1 cellular context compared by ENCODE assay signal in genomic region chr2:161414385-161415040, GRCh38.
TF ChIP-seq lines count a peak whose summit lies in the region.

No MANE protein-coding gene starts in this region.

TF ChIP-seq in H1, 55 proteins besides CTCF, POLR2A, EP300 and RAD21 (continued from another document):
- TF ChIP-seq CHD7 (IDR thresholded peaks at IDR 0.05; ENCODE audit: insufficient replicate concordance, low read length) = no peak
- TF ChIP-seq ZNF274 (IDR thresholded peaks at IDR 0.05; ENCODE audit: borderline replicate concordance, extremely low read depth, low read length) = no peak
- no peak for TF ChIP-seq TEAD4 (IDR thresholded peaks at IDR 0.05; ENCODE audit: low read depth, low read length)
- no peak for TF ChIP-seq ATF3 (IDR thresholded peaks at IDR 0.05; ENCODE audit: insufficient read depth, low read depth, low read length)
- no peak; the same call in 1 of the 2 replicates for TF ChIP-seq GABPA (IDR thresholded peaks at IDR 0.05; ENCODE audit: borderline replicate concordance, insufficient read depth, low read length)
- no peak for TF ChIP-seq MAFK (IDR thresholded peaks at IDR 0.05; ENCODE audit: low read depth, low read length)
- TF ChIP-seq RBBP5 (IDR thresholded peaks at IDR 0.05; ENCODE audit: borderline replicate concordance, low read depth, low read length) = peak; percentile 77; the same call in 1 of the 2 replicates
- no peak for TF ChIP-seq CEBPB (IDR thresholded peaks at IDR 0.05; ENCODE audit: low read depth, low read length)
- TF ChIP-seq TCF12 (IDR thresholded peaks at IDR 0.05; ENCODE audit: low read depth, low read length) = no peak
- TF ChIP-seq GTF2F1 (IDR thresholded peaks at IDR 0.05; ENCODE audit: borderline replicate concordance, low read depth, low read length) = no peak
- TF ChIP-seq POU5F1 (IDR thresholded peaks at IDR 0.05; ENCODE audit: low read depth, low read length) = no peak
- no peak for TF ChIP-seq BACH1 (IDR thresholded peaks at IDR 0.05; ENCODE audit: low read length)
- no peak for TF ChIP-seq ATF2 (IDR thresholded peaks at IDR 0.05; ENCODE audit: low read length)
- TF ChIP-seq SIX5 (IDR thresholded peaks at IDR 0.05; ENCODE audit: low read depth, low read length) = no peak
- TF ChIP-seq JUN (IDR thresholded peaks at IDR 0.05; ENCODE audit: low read depth, low read length) = no peak
- TF ChIP-seq SRF (IDR thresholded peaks at IDR 0.05; ENCODE audit: low read depth, low read length) = no peak
- TF ChIP-seq KDM4A (IDR thresholded peaks at IDR 0.05; ENCODE audit: low read depth, low read length, severe bottlenecking) = peak; percentile 75
- TF ChIP-seq KDM1A (IDR thresholded peaks at IDR 0.05; ENCODE audit: borderline replicate concordance, low read length) = no peak
- TF ChIP-seq JUND (IDR thresholded peaks at IDR 0.05; ENCODE audit: low read length) = no peak
- TF ChIP-seq BRCA1 (IDR thresholded peaks at IDR 0.05; ENCODE audit: low read depth, low read length) = no peak
- TF ChIP-seq CHD1 (IDR thresholded peaks at IDR 0.05; ENCODE audit: low read depth, low read length) = no peak
- TF ChIP-seq PHF8 (conservative IDR thresholded peaks at IDR 0.05; ENCODE audit: low read depth, low read length) = no peak; the same call in 1 of the 2 replicates
- TF ChIP-seq HDAC2 (IDR thresholded peaks at IDR 0.05; ENCODE audit: borderline replicate concordance in 1 of 2, low read depth in 2 of 2, low read length in 2 of 2) = 0 out of 4 replicates have a peak, but pooled peaks of 1 of the 2 experiments have one; percentile 62
- TF ChIP-seq CBX5 (IDR thresholded peaks at IDR 0.05; ENCODE audit: low read depth, low read length) = no peak
- no peak for TF ChIP-seq YY1 (IDR thresholded peaks at IDR 0.05; ENCODE audit: low read depth, low read length)
- no peak for TF ChIP-seq SAP30 (IDR thresholded peaks at IDR 0.05; ENCODE audit: insufficient read depth, insufficient replicate concordance, low read length)
- no peak for TF ChIP-seq KDM5A (IDR thresholded peaks at IDR 0.05; ENCODE audit: low read length)
- TF ChIP-seq RXRA (IDR thresholded peaks at IDR 0.05; ENCODE audit: insufficient read depth, low read depth, low read length) = no peak
- peak; percentile 39; the same call in 1 of the 2 replicates for TF ChIP-seq EGR1 (IDR thresholded peaks at IDR 0.05; ENCODE audit: borderline replicate concordance, low read depth, low read length)
- no peak for TF ChIP-seq BCL11A (IDR thresholded peaks at IDR 0.05; ENCODE audit: low read depth in 2 of 2, low read length in 2 of 2)
- TF ChIP-seq TBP (IDR thresholded peaks at IDR 0.05; ENCODE audit: low read depth, low read length) = peak; percentile 57; the same call in 1 of the 2 replicates
- peak; percentile 87 for TF ChIP-seq CTBP2 (IDR thresholded peaks at IDR 0.05; ENCODE audit: borderline replicate concordance, insufficient read depth, insufficient read length, low read length)
- no peak for TF ChIP-seq CREB1 (IDR thresholded peaks at IDR 0.05)
- TF ChIP-seq SP4 (IDR thresholded peaks at IDR 0.05; ENCODE audit: low read length) = no peak
- no peak for TF ChIP-seq SIN3A (conservative IDR thresholded peaks at IDR 0.05 in 1 of 2, IDR thresholded peaks at IDR 0.05 in 1 of 2; ENCODE audit: low read depth in 1 of 2, low read length in 2 of 2)
- TF ChIP-seq CHD2 (IDR thresholded peaks at IDR 0.05; ENCODE audit: low read length) = no peak
- peak; percentile 35; the same call in 1 of the 2 replicates for TF ChIP-seq MAX (IDR thresholded peaks at IDR 0.05)
- no peak for TF ChIP-seq HDAC6 (IDR thresholded peaks at IDR 0.05; ENCODE audit: low read depth, low read length)
- no peak for TF ChIP-seq CBX8 (IDR thresholded peaks at IDR 0.05; ENCODE audit: borderline replicate concordance, low read depth, low read length)
- TF ChIP-seq RNF2 (IDR thresholded peaks at IDR 0.05; ENCODE audit: borderline replicate concordance, low read depth, low read length, missing control alignments, poor library complexity, severe bottlenecking) = no peak
- TF ChIP-seq TAF1 (IDR thresholded peaks at IDR 0.05; ENCODE audit: low read depth, low read length) = no peak
- no peak for TF ChIP-seq RFX5 (IDR thresholded peaks at IDR 0.05; ENCODE audit: borderline replicate concordance, low read depth, low read length)
- peak; percentile 28 for TF ChIP-seq EZH2 (IDR thresholded peaks at IDR 0.05; ENCODE audit: low read depth, low read length, severe bottlenecking)
- no peak for TF ChIP-seq TAF7 (optimal IDR thresholded peaks at IDR 0.05; ENCODE audit: borderline replicate concordance, low read depth, low read length)
- no peak for TF ChIP-seq NRF1 (IDR thresholded peaks at IDR 0.05; ENCODE audit: low read depth, low read length)
- no peak for TF ChIP-seq FOSL1 (IDR thresholded peaks at IDR 0.05; ENCODE audit: insufficient read depth, low read depth, low read length)
- peak; percentile 74 for TF ChIP-seq ASH2L (IDR thresholded peaks at IDR 0.05; ENCODE audit: low read length)
- no peak for TF ChIP-seq SP2 (IDR thresholded peaks at IDR 0.05; ENCODE audit: low read length)
- no peak for TF ChIP-seq NANOG (IDR thresholded peaks at IDR 0.05; ENCODE audit: insufficient read depth, low read depth, low read length, poor library complexity, severe bottlenecking)
- no peak for TF ChIP-seq USF2 (IDR thresholded peaks at IDR 0.05; ENCODE audit: low read length)
- TF ChIP-seq SP1 (IDR thresholded peaks at IDR 0.05; ENCODE audit: low read depth, low read length) = no peak
- peak; percentile 88 for TF ChIP-seq SUZ12 (IDR thresholded peaks at IDR 0.05; ENCODE audit: low read length)
